In the genomic region with DNA sequence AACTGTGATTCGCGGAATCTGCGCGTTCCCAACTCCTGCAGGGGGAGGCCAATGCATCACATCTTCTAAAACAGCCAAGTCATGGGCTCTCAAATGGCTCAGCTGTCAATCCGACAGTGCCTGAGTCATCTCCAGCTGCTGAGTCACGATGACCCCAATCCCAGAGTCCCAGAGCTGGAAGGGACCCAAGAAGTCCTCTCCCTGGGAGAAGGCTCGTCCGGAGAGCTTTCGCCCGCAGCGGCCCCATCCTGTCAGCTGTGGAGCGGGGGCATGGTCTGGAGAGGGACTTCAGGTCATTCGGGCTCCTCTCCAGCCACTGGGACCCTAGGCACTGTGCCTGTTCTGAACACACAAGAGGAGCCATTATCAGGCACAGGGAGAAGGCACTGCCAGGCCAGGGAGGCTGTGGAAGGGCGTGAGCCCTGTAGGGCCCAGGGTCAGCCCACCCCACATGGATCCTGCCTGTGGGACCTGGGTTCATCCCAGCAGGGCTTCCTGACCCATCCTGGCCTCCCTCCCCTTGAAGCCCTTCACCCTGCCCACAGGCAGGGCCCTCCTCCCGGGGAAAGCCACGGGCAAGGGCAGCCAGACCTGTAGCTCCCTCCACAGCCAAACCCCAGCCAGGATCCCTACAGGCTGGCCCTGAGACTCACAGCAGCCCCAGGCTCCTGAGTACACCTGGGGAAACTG, we compare ENCODE assay signal across 8 cellular contexts. TPM values are rescaled to one million over a fixed set of nuclear protein-coding genes. Genes with fewer than 3 reads are reported as not detected.
DNase-seq lines count a peak whose midpoint lies in the region; ATAC-seq and TF ChIP-seq lines count a peak whose summit lies in the region.

No MANE protein-coding gene starts in this region.

- no peak for ATAC-seq in lung (ENCODE audit: insufficient read depth, low FRiP score)
- no peak for ATAC-seq in stimulated activated effector memory CD8-positive, alpha-beta T cell treated with anti-CD3 and anti-CD28 coated beads, Interleukin-12 subunit alpha, Interleukin-12 subunit beta, amount 100 ng/mL, for 72 hours
- no peak for ATAC-seq in HG02885 (IDR thresholded peaks at IDR 0.05; ENCODE audit: poor library complexity, unreplicated experiment)

- H3K27ac ChIP-seq in A673 (ENCODE audit: low read depth, low read length, poor library complexity, severe bottlenecking) (no peak overlapping the region), lung (ENCODE audit: low read depth in 1 of 2, low read length in 1 of 2) (no peak overlapping the region), trophoblast cell (ENCODE audit: low read depth, low read length) (no peak overlapping the region)

- no peak overlapping the region for H2BK120ac ChIP-seq in trophoblast cell (ENCODE audit: insufficient read depth, low read length, poor library complexity)

- in situ Hi-C loops in GM13977 (cut with MboI; ENCODE audit: low pct_unique_long_range_greater_than_20kb, low sequenced_read_pairs, unreplicated experiment) = no loop called here

- no peak overlapping the region for H3K23ac ChIP-seq in trophoblast cell (ENCODE audit: low read length)

- H3K4ac ChIP-seq in trophoblast cell (ENCODE audit: low read depth, low read length) = no peak overlapping the region

- no peaks in the 10 kb centered on the region for H3K9me3 Mint-ChIP-seq in stimulated activated effector memory CD8-positive, alpha-beta T cell treated with anti-CD3 and anti-CD28 coated beads, Interleukin-12 subunit alpha, Interleukin-12 subunit beta, amount 100 ng/mL, for 72 hours

- H2AFZ ChIP-seq in trophoblast cell (ENCODE audit: insufficient read depth, low read length, poor library complexity) = no peak overlapping the region

- H3K9me3 ChIP-seq in A673 (ENCODE audit: low read depth, low read length, poor library complexity, severe bottlenecking) = no peaks in the 10 kb centered on the region
- H3K9me3 ChIP-seq in lung (ENCODE audit: control insufficient read depth in 2 of 2, insufficient read depth in 1 of 2, low read length in 1 of 2) = no peaks in the 10 kb centered on the region
- H3K9me3 ChIP-seq in trophoblast cell (ENCODE audit: insufficient read depth, low read depth, low read length) = peaks cover 5% of the 10 kb centered on the region

- DNase-seq in A673 (ENCODE audit: low spot score) (peak; percentile 53), LoVo (ENCODE audit: low spot score) (peak; percentile 75), dermis microvascular lymphatic vessel endothelial cell (ENCODE audit: low read depth in 2 of 2) (peak; percentile 14 to 81), lung (ENCODE audit: low spot score) (peak; percentile 46), trophoblast cell (no peak), GM13977 (ENCODE audit: low spot score) (no peak)
- DNase-seq in stimulated activated effector memory CD8-positive, alpha-beta T cell treated with anti-CD3 and anti-CD28 coated beads, Interleukin-12 subunit alpha, Interleukin-12 subunit beta, amount 100 ng/mL, for 72 hours (ENCODE audit: low spot score in 2 of 2) = no peak

- WGBS in lung, 2 donors = 78 to 85% methylated on average over 16 of the region's 16 CpGs
- WGBS in trophoblast cell (ENCODE audit: extremely low coverage, insufficient coverage, insufficient read length) = no CpG with 5 or more reads among the region's 16 CpGs

- H3K27ac Mint-ChIP-seq in stimulated activated effector memory CD8-positive, alpha-beta T cell treated with anti-CD3 and anti-CD28 coated beads, Interleukin-12 subunit alpha, Interleukin-12 subunit beta, amount 100 ng/mL, for 72 hours = no peak overlapping the region

- no peak overlapping the region for H2AK5ac ChIP-seq in trophoblast cell (ENCODE audit: low read length)

- no peak overlapping the region for H3K14ac ChIP-seq in trophoblast cell (ENCODE audit: low read length)

- no peak overlapping the region for H4K91ac ChIP-seq in trophoblast cell (ENCODE audit: low read depth, low read length)

- H2BK12ac ChIP-seq in trophoblast cell (ENCODE audit: low read length) = no peak overlapping the region

- peaks cover 5% of the 10 kb centered on the region for H3K79me1 ChIP-seq in trophoblast cell (ENCODE audit: low read length)

- no peaks in the 10 kb centered on the region for H3K79me2 ChIP-seq in trophoblast cell (ENCODE audit: control insufficient read depth, insufficient read depth, low read length, poor library complexity)

- H3K4me1 ChIP-seq in A673 (ENCODE audit: insufficient read depth, low read length, poor library complexity, severe bottlenecking) (no peaks in the 10 kb centered on the region), lung (ENCODE audit: control insufficient read depth in 2 of 2, insufficient read depth in 2 of 2, low read length in 2 of 2) (peaks cover 0 to 8% of the 10 kb centered on the region in 2 donors), trophoblast cell (ENCODE audit: control insufficient read depth in 1 of 2, insufficient read depth in 2 of 2, low read length in 2 of 2) (peaks cover 6 to 11% of the 10 kb centered on the region in 2 experiments)

- CTCF ChIA-PET in A673 (lab: Charles Lee) = no interaction called here

- TF ChIP-seq CTCF in A673 (conservative IDR thresholded peaks at IDR 0.05; ENCODE audit: low read depth, low read length) (no peak), lung (IDR thresholded peaks at IDR 0.05; ENCODE audit: control extremely low read depth, extremely low read depth) (no peak), GM13977 (IDR thresholded peaks at IDR 0.05; ENCODE audit: extremely low read depth, insufficient read depth, missing control alignments) (no peak)

- POLR2A ChIA-PET in A673 (lab: Charles Lee; ENCODE audit: low non-redundant PET) = no interaction called here

- intact Hi-C loops in A673 (cut with micrococcal nuclease; ENCODE audit: unreplicated experiment) = no loop called here

- no peaks in the 10 kb centered on the region for H3K36me3 ChIP-seq in A673 (ENCODE audit: insufficient read depth, low read length, poor library complexity, severe bottlenecking)
- H3K36me3 ChIP-seq in lung (ENCODE audit: control insufficient read depth in 2 of 2, insufficient read depth in 2 of 2, low read length in 2 of 2) = no peaks in the 10 kb centered on the region
- no peaks in the 10 kb centered on the region for H3K36me3 ChIP-seq in trophoblast cell (ENCODE audit: control insufficient read depth in 1 of 2, insufficient read depth in 2 of 2, low read length in 2 of 2)

- BruUV-seq in A673 (replicated peaks; lab: Mats Ljungman, UMichigan) = no TSS peak

- peaks cover 5% of the 10 kb centered on the region for H3K4me1 Mint-ChIP-seq in stimulated activated effector memory CD8-positive, alpha-beta T cell treated with anti-CD3 and anti-CD28 coated beads, Interleukin-12 subunit alpha, Interleukin-12 subunit beta, amount 100 ng/mL, for 72 hours

- H3K4me2 ChIP-seq in trophoblast cell (ENCODE audit: low read length) = no peak overlapping the region

- H3K27me3 ChIP-seq in A673 (replicated peaks; ENCODE audit: insufficient read depth, low read depth, low read length, poor library complexity) (no peaks in the 10 kb centered on the region), lung (ENCODE audit: control insufficient read depth, insufficient read depth) (no peaks in the 10 kb centered on the region), trophoblast cell (ENCODE audit: insufficient read depth, low read length) (no peaks in the 10 kb centered on the region)

- H3K4me3 Mint-ChIP-seq in stimulated activated effector memory CD8-positive, alpha-beta T cell treated with anti-CD3 and anti-CD28 coated beads, Interleukin-12 subunit alpha, Interleukin-12 subunit beta, amount 100 ng/mL, for 72 hours = no peak overlapping the region

- H2BK5ac ChIP-seq in trophoblast cell (ENCODE audit: low read depth, low read length, poor library complexity) = no peak overlapping the region

- no peak overlapping the region for H4K8ac ChIP-seq in trophoblast cell (ENCODE audit: low read depth, low read length)

- no peaks in the 10 kb centered on the region for H3K36me3 Mint-ChIP-seq in stimulated activated effector memory CD8-positive, alpha-beta T cell treated with anti-CD3 and anti-CD28 coated beads, Interleukin-12 subunit alpha, Interleukin-12 subunit beta, amount 100 ng/mL, for 72 hours

- no peak overlapping the region for H4K12ac ChIP-seq in trophoblast cell (ENCODE audit: low read depth, low read length)

- H3K18ac ChIP-seq in trophoblast cell (ENCODE audit: low read length) = no peak overlapping the region

- no peak overlapping the region for H3K9ac ChIP-seq in trophoblast cell (ENCODE audit: low read length)

- no peak overlapping the region for H3K4me3 ChIP-seq in A673 (ENCODE audit: low read depth, low read length, poor library complexity, severe bottlenecking)
- no peak overlapping the region for H3K4me3 ChIP-seq in lung
- no peak overlapping the region for H3K4me3 ChIP-seq in trophoblast cell (ENCODE audit: low read depth, low read length)

RNA-seq across cellular contexts. Expression of a gene that starts 47.6 kb away (rescaled TPM):
- total RNA-seq in A673 (2021) = 21.2 and 21.9 TPM in 2 replicates
- total RNA-seq in dermis microvascular lymphatic vessel endothelial cell = 12.5 and 14.4 TPM in 2 replicates
- total RNA-seq in lung = 10 to 100 TPM; 23.2 to 62.5 TPM
- 10 to 100 TPM; 24.6 to 28.5 TPM for polyA plus RNA-seq in lung
- 114 and 122 TPM in 2 replicates for polyA plus RNA-seq in trophoblast cell (2013)

Comparison
In these comparisons a context has a peak if more than half of its experiments do, and no peak if none do; other contexts are left out.
1. DNase-seq: peak in A673 (single experiment), LoVo (single experiment), dermis microvascular lymphatic vessel endothelial cell (2 of 2) and lung (single experiment); none in stimulated activated effector memory CD8-positive, alpha-beta T cell treated with anti-CD3 and anti-CD28 coated beads, Interleukin-12 subunit alpha, Interleukin-12 subunit beta, amount 100 ng/mL, for 72 hours (0 of 2), trophoblast cell (0 of 2) and GM13977 (single experiment).